Comparison of ENCODE assay signal across 19 cellular contexts in genomic region chr7:42671627-42672026, GRCh38.
DNase-seq lines count a peak whose midpoint lies in the region; ATAC-seq and TF ChIP-seq lines count a peak whose summit lies in the region.
"Had no signal": no experiment of that assay in that cellular context is flagged by ENCODE, and none has a peak within 500 bp of the region (broad histone marks: within the 10 kb centered on the region; RNA-seq: fewer than 3 reads in every experiment).

No MANE protein-coding gene starts in this region.

- no peaks in the 10 kb centered on the region for H3K36me3 ChIP-seq in ACC112 (ENCODE audit: insufficient read depth, low read length)
- H3K36me3 ChIP-seq in left ventricle myocardium inferior = no peaks in the 10 kb centered on the region
- H3K36me3 ChIP-seq: heart right ventricle, upper lobe of right lung had no signal

- ATAC-seq in GM19463 (IDR thresholded peaks at IDR 0.05; ENCODE audit: unreplicated experiment) (no peak), GM21576 (IDR thresholded peaks at IDR 0.05; ENCODE audit: unreplicated experiment) (no peak)
- ATAC-seq: activated CD8-positive, alpha-beta T cell treated with anti-CD3 and anti-CD28 coated beads for 36 hours; activated naive CD8-positive, alpha-beta T cell treated with anti-CD3 and anti-CD28 coated beads, Interleukin-2, amount 50 U/mL, for 24 hours; heart right ventricle; upper lobe of right lung had no signal

- H2AFZ ChIP-seq in ACC112 (ENCODE audit: low read length, unreplicated experiment) = no peak overlapping the region

- DNase-seq in HPDE6-E6E7 (ENCODE audit: extremely low spot score) = peak; percentile 51
- DNase-seq in amniotic epithelial cell (ENCODE audit: low read depth) = peak; percentile 92
- peak; percentile 76 for DNase-seq in fibroblast of villous mesenchyme (ENCODE audit: low read depth)
- no peak for DNase-seq in left ventricle myocardium inferior
- no peak for DNase-seq in NCI-H187 treated with DMSO at 0.1 percent for 48 hours (lab: John Stamatoyannopoulos, UW)
- DNase-seq: activated CD8-positive, alpha-beta T cell treated with anti-CD3 and anti-CD28 coated beads for 36 hours; activated naive CD8-positive, alpha-beta T cell treated with anti-CD3 and anti-CD28 coated beads, Interleukin-2, amount 50 U/mL, for 24 hours; Calu3; cerebellar nuclear complex; heart right ventricle; Karpas-422; NCI-H187; NCI-H524; stimulated activated CD4-positive, alpha-beta T cell treated with anti-CD3 and anti-CD28 coated beads, Interleukin-12 subunit alpha, Interleukin-12 subunit beta, amount 100 ng/mL, for 4 hours; stimulated activated naive CD4-positive, alpha-beta T cell treated with Interleukin-2 at 50 U/mL for 16 hours; upper lobe of right lung had no signal

- H3K27ac ChIP-seq in ACC112 (ENCODE audit: low read depth, low read length) (peak overlapping the region; percentile 77), left ventricle myocardium inferior (replicated peaks) (no peak overlapping the region)
- H3K27ac ChIP-seq: heart right ventricle, upper lobe of right lung had no signal

- no peaks in the 10 kb centered on the region for H3K79me2 ChIP-seq in ACC112 (ENCODE audit: control insufficient read depth, insufficient read depth, low read length, unreplicated experiment)

- H3K4me1 ChIP-seq in ACC112 (ENCODE audit: control insufficient read depth, insufficient read depth, low read length, unreplicated experiment) (peaks cover 30% of the 10 kb centered on the region), left ventricle myocardium inferior (no peaks in the 10 kb centered on the region)
- H3K4me1 ChIP-seq: upper lobe of right lung had no signal

- TF ChIP-seq CTCF in fibroblast of villous mesenchyme (IDR thresholded peaks at IDR 0.05; ENCODE audit: insufficient read depth, low read depth, low read length) (no peak), left ventricle myocardium inferior (IDR thresholded peaks at IDR 0.05; ENCODE audit: borderline replicate concordance) (no peak)

- H3K27me3 ChIP-seq in ACC112 (ENCODE audit: insufficient read depth, low read length) (no peaks in the 10 kb centered on the region), left ventricle myocardium inferior (ENCODE audit: low read depth) (no peaks in the 10 kb centered on the region)
- H3K27me3 ChIP-seq: heart right ventricle, upper lobe of right lung had no signal

- no peak overlapping the region; the same call in 1 of the 2 replicates for H3K4me3 ChIP-seq in ACC112 (ENCODE audit: low read depth, low read length)
- no peak overlapping the region for H3K4me3 ChIP-seq in fibroblast of villous mesenchyme (ENCODE audit: low read depth, low read length)
- H3K4me3 ChIP-seq in left ventricle myocardium inferior = no peak overlapping the region
- H3K4me3 ChIP-seq: heart right ventricle, upper lobe of right lung had no signal

- intact Hi-C loops in left ventricle myocardium inferior (cut with micrococcal nuclease) = no loop called here

- H3K9me3 ChIP-seq in left ventricle myocardium inferior (replicated peaks) = peaks cover 12% of the 10 kb centered on the region

Comparison
In these comparisons a context has a peak if more than half of its experiments do, and no peak if none do; other contexts are left out.
1. DNase-seq: peak in HPDE6-E6E7 (single experiment), amniotic epithelial cell (single experiment) and fibroblast of villous mesenchyme (single experiment); none in left ventricle myocardium inferior (single experiment) and NCI-H187 treated with DMSO at 0.1 percent for 48 hours (single experiment).